Comparison of ENCODE assay signal across 17 cellular contexts in the genomic region with DNA sequence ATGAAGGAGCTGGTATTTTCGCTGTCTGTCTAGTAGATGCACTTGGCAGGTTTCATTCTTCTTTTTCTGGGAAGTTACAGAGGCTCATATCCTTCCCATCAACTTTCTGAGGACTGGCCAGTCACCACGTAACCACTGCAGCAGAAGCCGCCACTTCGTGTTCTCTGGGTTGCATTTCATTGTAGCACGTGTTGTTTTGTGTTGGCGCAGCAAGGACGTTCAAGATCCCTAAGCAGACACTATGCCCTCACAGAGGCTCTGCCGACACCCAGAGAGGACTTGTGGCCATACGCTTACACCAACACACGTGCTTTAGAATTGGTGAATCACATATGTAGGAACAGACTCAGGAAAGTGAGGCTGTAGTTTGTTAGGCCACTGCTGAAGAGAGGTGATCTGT. TPM values are rescaled to one million over a fixed set of nuclear protein-coding genes. Genes with fewer than 3 reads are reported as not detected.
DNase-seq lines count a peak whose midpoint lies in the region; ATAC-seq and TF ChIP-seq lines count a peak whose summit lies in the region.
"Had no signal": no experiment of that assay in that cellular context is flagged by ENCODE, and none has a peak within 500 bp of the region (broad histone marks: within the 10 kb centered on the region; RNA-seq: fewer than 3 reads in every experiment).

No MANE protein-coding gene starts in this region.

- WGBS in heart left ventricle, 4 donors: 62 to 75% (median 71%) methylated on average over 10 of the region's 10 CpGs
- no CpG with 5 or more reads among the region's 10 CpGs for WGBS in trophoblast cell (ENCODE audit: extremely low coverage, insufficient coverage, insufficient read length)

- no peaks in the 10 kb centered on the region for H3K79me1 ChIP-seq in trophoblast cell (ENCODE audit: low read length)

- no peaks in the 10 kb centered on the region for H4K20me1 ChIP-seq in HCT116 (ENCODE audit: insufficient read depth)

- H4K8ac ChIP-seq in trophoblast cell (ENCODE audit: low read depth, low read length): no peak overlapping the region

- H3K4ac ChIP-seq in trophoblast cell (ENCODE audit: low read depth, low read length): no peak overlapping the region

- no peak overlapping the region for H2AK5ac ChIP-seq in trophoblast cell (ENCODE audit: low read length)

- ATAC-seq in HCT116 (no peak), heart left ventricle (peak; percentile 41 to 71 (median 45)), GM18502 (IDR thresholded peaks at IDR 0.05; ENCODE audit: poor library complexity, unreplicated experiment) (no peak), GM18861 (IDR thresholded peaks at IDR 0.05; ENCODE audit: unreplicated experiment) (no peak)
- ATAC-seq: CD8-positive, alpha-beta T cell; GM23338; PC-3 had no signal

- H3K9ac ChIP-seq in HCT116 (ENCODE audit: low read length) (no peak overlapping the region), trophoblast cell (ENCODE audit: low read length) (no peak overlapping the region)

- H4K91ac ChIP-seq in trophoblast cell (ENCODE audit: low read depth, low read length): no peak overlapping the region

- peaks cover 43% of the 10 kb centered on the region for H3K4me1 Mint-ChIP-seq in activated T-helper 1 cell treated with anti-CD3 and anti-CD28 coated beads, Interleukin-12 subunit alpha, Interleukin-12 subunit beta, Interleukin-2, Interleukin-4 antibody, amounts not matched to agents 30 ng/mL and 10 ng/mL and 1 ng/mL, durations not matched to agents 14 hours and 24 hours and 36 hours (ENCODE audit: low read depth)
- peaks cover 0 to 6% of the 10 kb centered on the region in 2 donors for H3K4me1 Mint-ChIP-seq in immature natural killer cell
- H3K4me1 Mint-ChIP-seq: GM23338 had no signal

- H3K9me3 ChIP-seq in HCT116 (ENCODE audit: control insufficient read depth in 1 of 2, insufficient read depth in 1 of 2, low read depth in 1 of 2, low read length in 2 of 2): no peaks in the 10 kb centered on the region
- no peaks in the 10 kb centered on the region for H3K9me3 ChIP-seq in heart left ventricle
- no peaks in the 10 kb centered on the region for H3K9me3 ChIP-seq in trophoblast cell (ENCODE audit: insufficient read depth, low read depth, low read length)

- H3K9me2 ChIP-seq in HCT116 (ENCODE audit: insufficient read depth): no peaks in the 10 kb centered on the region

- H3K23ac ChIP-seq in trophoblast cell (ENCODE audit: low read length): peak overlapping the region; percentile 11

- peaks cover 49% of the 10 kb centered on the region for H3K36me3 Mint-ChIP-seq in activated T-helper 1 cell treated with anti-CD3 and anti-CD28 coated beads, Interleukin-12 subunit alpha, Interleukin-12 subunit beta, Interleukin-2, Interleukin-4 antibody, amounts not matched to agents 30 ng/mL and 10 ng/mL and 1 ng/mL, durations not matched to agents 14 hours and 24 hours and 36 hours (ENCODE audit: low read depth)
- peaks cover 10 to 59% (median 40%) of the 10 kb centered on the region in 3 donors for H3K36me3 Mint-ChIP-seq in immature natural killer cell

- POLR2A ChIA-PET in HCT116 (lab: Charles Lee): no interaction called here

- TF ChIP-seq CTCF in HCT116 (IDR thresholded peaks at IDR 0.05 in 2 of 3, conservative IDR thresholded peaks at IDR 0.05 in 1 of 3; ENCODE audit: borderline replicate concordance in 1 of 3, insufficient read depth in 1 of 3, low read depth in 2 of 3, low read length in 2 of 3): no peak
- no peak for TF ChIP-seq CTCF in heart left ventricle (IDR thresholded peaks at IDR 0.05)

- BruUV-seq in HCT116 (replicated peaks; lab: Mats Ljungman, UMichigan): TSS peak; percentile 14

- H2BK120ac ChIP-seq in trophoblast cell (ENCODE audit: insufficient read depth, low read length, poor library complexity): no peak overlapping the region

- H3K4me1 ChIP-seq in HCT116 (ENCODE audit: control insufficient read depth in 1 of 2, insufficient read depth in 2 of 2, low read length in 2 of 2) (no peaks in the 10 kb centered on the region), heart left ventricle (peaks cover 11 to 56% (median 37%) of the 10 kb centered on the region in 12 donors), trophoblast cell (ENCODE audit: control insufficient read depth in 1 of 2, insufficient read depth in 2 of 2, low read length in 2 of 2) (no peaks in the 10 kb centered on the region)

- intact Hi-C loops in HCT116 (cut with micrococcal nuclease) (no loop called here), heart left ventricle (cut with DNase I) (loop anchor here in 1 of 10 donors (10.0 kb wide), 1 partner anchor 123 kb away; no protein-coding TSS in a partner anchor)
- intact Hi-C loops in activated T-helper 1 cell treated with anti-CD3 and anti-CD28 coated beads, Interleukin-12 subunit alpha, Interleukin-12 subunit beta, Interleukin-2, Interleukin-4 antibody, amounts not matched to agents 30 ng/mL and 10 ng/mL and 1 ng/mL, durations not matched to agents 14 hours and 24 hours and 36 hours (cut with micrococcal nuclease): no loop called here

- H2BK5ac ChIP-seq in trophoblast cell (ENCODE audit: low read depth, low read length, poor library complexity): no peak overlapping the region

- RAD21 ChIA-PET in HCT116 (lab: Charles Lee; ENCODE audit: low non-redundant PET in 1 of 2, low total read pairs in 2 of 2, uncharacterized antibody in 2 of 2, unreplicated experiment in 2 of 2): no interaction called here

- no peak overlapping the region for H3K27ac ChIP-seq in HCT116 (ENCODE audit: low read depth, low read length)
- H3K27ac ChIP-seq in heart left ventricle: peak overlapping the region; percentile 1 to 83 (median 71)
- H3K27ac ChIP-seq in trophoblast cell (ENCODE audit: low read depth, low read length): no peak overlapping the region

- H2AFZ ChIP-seq in HCT116 (ENCODE audit: low read depth, low read length, poor library complexity, severe bottlenecking): no peak overlapping the region
- H2AFZ ChIP-seq in trophoblast cell (ENCODE audit: insufficient read depth, low read length, poor library complexity): no peak overlapping the region
- H2AFZ ChIP-seq: GM23338 had no signal

- H3K4me2 ChIP-seq in HCT116 (ENCODE audit: low read length) (no peak overlapping the region), trophoblast cell (ENCODE audit: low read length) (no peak overlapping the region)
- H3K4me2 ChIP-seq: GM23338 had no signal

- H3K4me3 Mint-ChIP-seq in activated T-helper 1 cell treated with anti-CD3 and anti-CD28 coated beads, Interleukin-12 subunit alpha, Interleukin-12 subunit beta, Interleukin-2, Interleukin-4 antibody, amounts not matched to agents 30 ng/mL and 10 ng/mL and 1 ng/mL, durations not matched to agents 14 hours and 24 hours and 36 hours: no peak overlapping the region
- no peak overlapping the region for H3K4me3 Mint-ChIP-seq in immature natural killer cell
- H3K4me3 Mint-ChIP-seq: CD8-positive, alpha-beta T cell; GM23338; HFFc6 had no signal

- peaks cover 5% of the 10 kb centered on the region for H3K79me2 ChIP-seq in HCT116 (ENCODE audit: insufficient read depth, low read length)
- H3K79me2 ChIP-seq in trophoblast cell (ENCODE audit: control insufficient read depth, insufficient read depth, low read length, poor library complexity): no peaks in the 10 kb centered on the region

- TF ChIP-seq RAD21 in HCT116 (IDR thresholded peaks at IDR 0.05; ENCODE audit: low read depth): no peak

- TF ChIP-seq POLR2A in HCT116 (IDR thresholded peaks at IDR 0.05; ENCODE audit: borderline replicate concordance, extremely low read depth, insufficient read depth, insufficient read length) (no peak), heart left ventricle (IDR thresholded peaks at IDR 0.05) (no peak)

- CTCF ChIA-PET in HCT116 (lab: Charles Lee): no interaction called here

- H3K18ac ChIP-seq in trophoblast cell (ENCODE audit: low read length): no peak overlapping the region

- no peaks in the 10 kb centered on the region for H3K27me3 ChIP-seq in HCT116 (ENCODE audit: insufficient read depth, low read length)
- no peaks in the 10 kb centered on the region for H3K27me3 ChIP-seq in heart left ventricle
- no peaks in the 10 kb centered on the region for H3K27me3 ChIP-seq in trophoblast cell (ENCODE audit: insufficient read depth, low read length)

- peaks cover 4 to 34% of the 10 kb centered on the region in 2 experiments for H3K36me3 ChIP-seq in HCT116 (ENCODE audit: control insufficient read depth in 1 of 2, insufficient read depth in 2 of 2, low read length in 2 of 2)
- peaks cover 0 to 91% (median 78%) of the 10 kb centered on the region in 9 donors for H3K36me3 ChIP-seq in heart left ventricle
- H3K36me3 ChIP-seq in trophoblast cell (ENCODE audit: control insufficient read depth in 1 of 2, insufficient read depth in 2 of 2, low read length in 2 of 2): peaks cover 30 to 46% of the 10 kb centered on the region in 2 experiments

- no peaks in the 10 kb centered on the region for H3K27me3 Mint-ChIP-seq in activated T-helper 1 cell treated with anti-CD3 and anti-CD28 coated beads, Interleukin-12 subunit alpha, Interleukin-12 subunit beta, Interleukin-2, Interleukin-4 antibody, amounts not matched to agents 30 ng/mL and 10 ng/mL and 1 ng/mL, durations not matched to agents 14 hours and 24 hours and 36 hours (ENCODE audit: insufficient read depth)
- H3K27me3 Mint-ChIP-seq in immature natural killer cell (ENCODE audit: low read depth in 3 of 3): peaks cover 0 to 2% (median 1%) of the 10 kb centered on the region in 3 donors

- no peak overlapping the region for H3K4me3 ChIP-seq in HCT116 (replicated peaks in 1 of 2; ENCODE audit: low read depth in 1 of 2, low read length in 2 of 2)
- no peak overlapping the region for H3K4me3 ChIP-seq in heart left ventricle
- no peak overlapping the region for H3K4me3 ChIP-seq in trophoblast cell (ENCODE audit: low read depth, low read length)
- H3K4me3 ChIP-seq: GM23338 had no signal

- H3K14ac ChIP-seq in trophoblast cell (ENCODE audit: low read length): no peak overlapping the region

- H3K27ac Mint-ChIP-seq in activated T-helper 1 cell treated with anti-CD3 and anti-CD28 coated beads, Interleukin-12 subunit alpha, Interleukin-12 subunit beta, Interleukin-2, Interleukin-4 antibody, amounts not matched to agents 30 ng/mL and 10 ng/mL and 1 ng/mL, durations not matched to agents 14 hours and 24 hours and 36 hours: peak overlapping the region; percentile 46
- peak overlapping the region in 1 of 6 donors; percentile 39 for H3K27ac Mint-ChIP-seq in immature natural killer cell
- H3K27ac Mint-ChIP-seq: CD8-positive, alpha-beta T cell; GM23338 had no signal

- H2BK12ac ChIP-seq in trophoblast cell (ENCODE audit: low read length): no peak overlapping the region

- no peak overlapping the region for H4K12ac ChIP-seq in trophoblast cell (ENCODE audit: low read depth, low read length)

- DNase-seq in HCT116 (ENCODE audit: low read depth, low spot score) (no peak), heart left ventricle (no peak), trophoblast cell (no peak), NCI-H187 treated with DMSO at 0.1 percent for 48 hours (lab: John Stamatoyannopoulos, UW) (no peak), immature natural killer cell (no peak)
- no peak for DNase-seq in activated T-helper 1 cell treated with anti-CD3 and anti-CD28 coated beads, Interleukin-12 subunit alpha, Interleukin-12 subunit beta, Interleukin-2, Interleukin-4 antibody, amounts not matched to agents 30 ng/mL and 10 ng/mL and 1 ng/mL, durations not matched to agents 14 hours and 24 hours and 36 hours (ENCODE audit: low spot score)
- DNase-seq: CD8-positive, alpha-beta T cell; DMS79 treated with DMSO at 0.1 percent for 48 hours; HFFc6; KG1; NCI-H1092 treated with DMSO at 0.1 percent for 48 hours; NCI-H1694; PC-3 had no signal

- no peaks in the 10 kb centered on the region for H3K9me3 Mint-ChIP-seq in activated T-helper 1 cell treated with anti-CD3 and anti-CD28 coated beads, Interleukin-12 subunit alpha, Interleukin-12 subunit beta, Interleukin-2, Interleukin-4 antibody, amounts not matched to agents 30 ng/mL and 10 ng/mL and 1 ng/mL, durations not matched to agents 14 hours and 24 hours and 36 hours
- no peaks in the 10 kb centered on the region for H3K9me3 Mint-ChIP-seq in immature natural killer cell
- H3K9me3 Mint-ChIP-seq: CD8-positive, alpha-beta T cell; GM23338; HFFc6 had no signal

RNA-seq across cellular contexts. Expression of gene TEX29, which starts 42.2 kb away (rescaled TPM):
- total RNA-seq in HCT116 (2021; ENCODE audit: unreplicated experiment): not detected
- polyA plus RNA-seq in HCT116 (2012): 0.36 and 0.70 TPM in 2 replicates
- 0.42 and 0.70 TPM in 2 replicates for total RNA-seq in activated T-helper 1 cell treated with anti-CD3 and anti-CD28 coated beads, Interleukin-12 subunit alpha, Interleukin-12 subunit beta, Interleukin-2, Interleukin-4 antibody, amounts not matched to agents 30 ng/mL and 10 ng/mL and 1 ng/mL, durations not matched to agents 14 hours and 24 hours and 36 hours
- total RNA-seq in heart left ventricle: under 1 TPM in 3 of 9 donors, not detected in 6; 0.35 to 0.43 (median 0.35) TPM
- under 1 TPM; 0.15 to 0.57 TPM for polyA plus RNA-seq in heart left ventricle
- polyA plus RNA-seq in trophoblast cell (2013): 0.17 and 0.30 TPM in 2 replicates
- 1 to 10 TPM in 1 of 3 donors, not detected in 2; 1.4 TPM for polyA plus RNA-seq in immature natural killer cell
- total RNA-seq: GM23338, M059J, PC-3 had no signal

Comparison
In these comparisons a context has a peak if more than half of its experiments do, and no peak if none do; other contexts are left out.
1. ATAC-seq: peak in heart left ventricle (4 of 4); none in HCT116 (single experiment), GM18502 (single experiment) and GM18861 (single experiment).
2. H3K27ac ChIP-seq: peak in heart left ventricle (12 of 12); none in HCT116 (single experiment) and trophoblast cell (single experiment).